Comparison of ENCODE assay signal across 14 cellular contexts in the genomic region with DNA sequence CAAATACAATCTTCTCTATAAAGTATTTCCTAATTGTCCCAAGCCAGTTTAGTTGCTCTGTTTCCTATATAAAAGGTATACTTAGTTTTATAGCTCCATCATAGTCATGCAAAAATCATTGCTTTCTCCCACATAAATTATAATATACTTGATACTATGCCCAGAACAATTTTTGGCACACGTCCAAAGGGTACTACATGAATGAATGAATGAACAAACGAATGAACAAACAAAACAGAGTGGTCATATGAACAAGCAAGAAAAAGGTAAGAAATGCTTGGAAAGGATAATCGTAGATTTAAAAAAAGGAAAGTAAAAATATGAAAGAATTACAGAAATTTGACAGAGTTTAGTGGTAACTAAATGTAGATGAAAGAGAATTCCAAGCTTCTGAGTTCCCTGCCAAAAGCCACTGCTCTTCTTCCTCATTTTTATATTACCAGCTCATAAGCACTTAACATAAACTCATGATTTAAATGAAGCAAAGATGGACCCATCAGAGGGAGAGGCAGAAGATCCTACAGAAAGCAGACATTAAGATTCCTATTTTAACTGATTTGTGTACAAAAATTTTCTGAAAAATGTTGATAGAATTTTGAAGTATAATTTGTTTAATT.
DNase-seq lines count a peak whose midpoint lies in the region; ATAC-seq and TF ChIP-seq lines count a peak whose summit lies in the region.
"Had no signal": no experiment of that assay in that cellular context is flagged by ENCODE, and none has a peak within 500 bp of the region (broad histone marks: within the 10 kb centered on the region; RNA-seq: fewer than 3 reads in every experiment).

No MANE protein-coding gene starts in this region.

- H3K27me3 ChIP-seq in SK-N-SH (ENCODE audit: insufficient read depth), result no peaks in the 10 kb centered on the region
- H3K27me3 ChIP-seq: foreskin keratinocyte had no signal

- 63% methylated on average over 3 of the region's 3 CpGs for WGBS in SK-N-SH (ENCODE audit: low lambda C conversion rate)

- H3K27ac Mint-ChIP-seq in activated CD8-positive, alpha-beta T cell treated with anti-CD3 and anti-CD28 coated beads, Interleukin-2, amount 10 ng/mL, durations not matched to agents 7 days and 5 days, result no peak overlapping the region
- H3K27ac Mint-ChIP-seq: activated CD4-positive, alpha-beta memory T cell treated with anti-CD3 and anti-CD28 coated beads, Interleukin-2, amount 10 ng/mL, durations not matched to agents 7 days and 5 days had no signal

- POLR2A ChIA-PET in SK-N-SH (lab: Yijun Ruan, JAX), result no interaction called here
- POLR2A ChIA-PET in activated CD8-positive, alpha-beta T cell treated with anti-CD3 and anti-CD28 coated beads, Interleukin-2, amount 10 ng/mL, durations not matched to agents 7 days and 5 days (lab: Charles Lee), result no interaction called here

- peaks cover 8% of the 10 kb centered on the region for H3K4me1 Mint-ChIP-seq in activated CD8-positive, alpha-beta T cell treated with anti-CD3 and anti-CD28 coated beads, Interleukin-2, amount 10 ng/mL, durations not matched to agents 7 days and 5 days (ENCODE audit: low read depth)

- H2AFZ ChIP-seq in SK-N-SH (ENCODE audit: low read depth), result no peak overlapping the region

- peak overlapping the region in 1 of 2 experiments; percentile 65; a peak in 2 of 4 replicates for H3K27ac ChIP-seq in SK-N-SH (ENCODE audit: low read depth in 2 of 2, low read length in 1 of 2)
- peak overlapping the region; percentile 52; the same call in 1 of the 2 replicates for H3K27ac ChIP-seq in VCaP
- H3K27ac ChIP-seq: foreskin keratinocyte had no signal

- H3F3A ChIP-seq in SK-N-SH (replicated peaks; ENCODE audit: insufficient read depth), result no peaks in the 10 kb centered on the region

- H3K4me3 Mint-ChIP-seq in activated CD8-positive, alpha-beta T cell treated with anti-CD3 and anti-CD28 coated beads, Interleukin-2, amount 10 ng/mL, durations not matched to agents 7 days and 5 days, result no peak overlapping the region
- H3K4me3 Mint-ChIP-seq: activated CD4-positive, alpha-beta memory T cell treated with anti-CD3 and anti-CD28 coated beads, Interleukin-2, amount 10 ng/mL, durations not matched to agents 7 days and 5 days; nephron had no signal

- TF ChIP-seq RAD21 in SK-N-SH (IDR thresholded peaks at IDR 0.05; ENCODE audit: low read length), result no peak

- H3K79me2 ChIP-seq in SK-N-SH (ENCODE audit: insufficient read depth), result no peaks in the 10 kb centered on the region

- no peaks in the 10 kb centered on the region for H3K9me3 ChIP-seq in SK-N-SH

- no peaks in the 10 kb centered on the region for H3K9me3 Mint-ChIP-seq in activated CD8-positive, alpha-beta T cell treated with anti-CD3 and anti-CD28 coated beads, Interleukin-2, amount 10 ng/mL, durations not matched to agents 7 days and 5 days (ENCODE audit: insufficient read depth)
- H3K9me3 Mint-ChIP-seq: activated CD4-positive, alpha-beta memory T cell treated with anti-CD3 and anti-CD28 coated beads, Interleukin-2, amount 10 ng/mL, durations not matched to agents 7 days and 5 days; nephron had no signal

- ATAC-seq in SK-N-SH treated with all-trans-retinoic acid at 6 μM for 48 hours, result no peak
- ATAC-seq in activated CD8-positive, alpha-beta T cell treated with anti-CD3 and anti-CD28 coated beads, Interleukin-2, amount 10 ng/mL, durations not matched to agents 7 days and 5 days, result no peak

- DNase-seq in SK-N-SH (no peak), fibroblast of pulmonary artery (ENCODE audit: low read depth) (peak; percentile 18), GM19238 (ENCODE audit: insufficient read length, low spot score) (no peak), NCI-H1417 (lab: John Stamatoyannopoulos, UW) (no peak), GM19240 (ENCODE audit: insufficient read length, low spot score) (no peak)
- DNase-seq in activated CD8-positive, alpha-beta T cell treated with anti-CD3 and anti-CD28 coated beads, Interleukin-2, amount 10 ng/mL, durations not matched to agents 7 days and 5 days, result no peak
- DNase-seq: activated CD4-positive, alpha-beta memory T cell treated with anti-CD3 and anti-CD28 coated beads, Interleukin-2, amount 10 ng/mL, durations not matched to agents 7 days and 5 days; amygdala; GOT3; stimulated activated CD4-positive, alpha-beta T cell treated with anti-CD3 and anti-CD28 coated beads, Interleukin-2, amount 100 ng/mL, for 24 hours had no signal

- no peak overlapping the region for H3K4me2 ChIP-seq in SK-N-SH

- H3K36me3 Mint-ChIP-seq in activated CD8-positive, alpha-beta T cell treated with anti-CD3 and anti-CD28 coated beads, Interleukin-2, amount 10 ng/mL, durations not matched to agents 7 days and 5 days (ENCODE audit: low read depth), result no peaks in the 10 kb centered on the region

- H3K27me3 Mint-ChIP-seq in activated CD8-positive, alpha-beta T cell treated with anti-CD3 and anti-CD28 coated beads, Interleukin-2, amount 10 ng/mL, durations not matched to agents 7 days and 5 days (ENCODE audit: low read depth), result peaks cover 5% of the 10 kb centered on the region
- H3K27me3 Mint-ChIP-seq: activated CD4-positive, alpha-beta memory T cell treated with anti-CD3 and anti-CD28 coated beads, Interleukin-2, amount 10 ng/mL, durations not matched to agents 7 days and 5 days had no signal

- no peaks in the 10 kb centered on the region for H3K36me3 ChIP-seq in SK-N-SH (replicated peaks in 1 of 2; ENCODE audit: control insufficient read depth in 1 of 2, insufficient read depth in 2 of 2, low read length in 1 of 2)

- no peaks in the 10 kb centered on the region for H3K9me2 ChIP-seq in SK-N-SH

- H3K4me1 ChIP-seq in SK-N-SH (ENCODE audit: control insufficient read depth in 1 of 2, insufficient read depth in 2 of 2, low read depth in 1 of 2, low read length in 1 of 2), result peaks cover 10 to 18% of the 10 kb centered on the region in 2 experiments; a peak in 3 of 4 replicates

- CTCF ChIA-PET in SK-N-SH (lab: Yijun Ruan, JAX), result no interaction called here
- CTCF ChIA-PET in activated CD8-positive, alpha-beta T cell treated with anti-CD3 and anti-CD28 coated beads, Interleukin-2, amount 10 ng/mL, durations not matched to agents 7 days and 5 days (lab: Charles Lee), result no interaction called here

- TF ChIP-seq EP300 in SK-N-SH (IDR thresholded peaks at IDR 0.05; ENCODE audit: borderline replicate concordance in 1 of 2, low read depth in 1 of 2, low read length in 1 of 2), result no peak

- H3K4me3 ChIP-seq in SK-N-SH (ENCODE audit: low read depth in 2 of 2, low read length in 1 of 2), result no peak overlapping the region
- H3K4me3 ChIP-seq in fibroblast of pulmonary artery (replicated peaks; ENCODE audit: low read depth, low read length), result no peak overlapping the region

- no peaks in the 10 kb centered on the region for H4K20me1 ChIP-seq in SK-N-SH (ENCODE audit: insufficient read depth)

- TF ChIP-seq CTCF in SK-N-SH (IDR thresholded peaks at IDR 0.05), result no peak
- no peak for TF ChIP-seq CTCF in VCaP (conservative IDR thresholded peaks at IDR 0.05)
- TF ChIP-seq CTCF in fibroblast of pulmonary artery (IDR thresholded peaks at IDR 0.05; ENCODE audit: low read length, missing control alignments), result no peak

- no peak overlapping the region for H3K9ac ChIP-seq in SK-N-SH

TF ChIP-seq in SK-N-SH, 30 proteins besides CTCF, POLR2A, EP300 and RAD21:
- TF ChIP-seq NFIC (IDR thresholded peaks at IDR 0.05; ENCODE audit: borderline replicate concordance), result peak; percentile 66
- TF ChIP-seq YY1 (IDR thresholded peaks at IDR 0.05; ENCODE audit: low read depth), result no peak

TF ChIP-seq in SK-N-SH treated with all-trans-retinoic acid at 6 μM for 48 hours, 23 proteins besides CTCF, POLR2A, EP300 and RAD21:
- TF ChIP-seq, protein P1, sequence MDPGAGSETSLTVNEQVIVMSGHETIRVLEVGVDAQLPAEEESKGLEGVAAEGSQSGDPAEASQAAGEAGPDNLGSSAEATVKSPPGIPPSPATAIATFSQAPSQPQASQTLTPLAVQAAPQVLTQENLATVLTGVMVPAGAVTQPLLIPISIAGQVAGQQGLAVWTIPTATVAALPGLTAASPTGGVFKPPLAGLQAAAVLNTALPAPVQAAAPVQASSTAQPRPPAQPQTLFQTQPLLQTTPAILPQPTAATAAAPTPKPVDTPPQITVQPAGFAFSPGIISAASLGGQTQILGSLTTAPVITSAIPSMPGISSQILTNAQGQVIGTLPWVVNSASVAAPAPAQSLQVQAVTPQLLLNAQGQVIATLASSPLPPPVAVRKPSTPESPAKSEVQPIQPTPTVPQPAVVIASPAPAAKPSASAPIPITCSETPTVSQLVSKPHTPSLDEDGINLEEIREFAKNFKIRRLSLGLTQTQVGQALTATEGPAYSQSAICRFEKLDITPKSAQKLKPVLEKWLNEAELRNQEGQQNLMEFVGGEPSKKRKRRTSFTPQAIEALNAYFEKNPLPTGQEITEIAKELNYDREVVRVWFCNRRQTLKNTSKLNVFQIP (CRISPR knock-in tag; IDR thresholded peaks at IDR 0.05; ENCODE audit: borderline replicate concordance, low read depth), result no peak
